Comparison of ENCODE assay signal across 8 cellular contexts in the genomic region with DNA sequence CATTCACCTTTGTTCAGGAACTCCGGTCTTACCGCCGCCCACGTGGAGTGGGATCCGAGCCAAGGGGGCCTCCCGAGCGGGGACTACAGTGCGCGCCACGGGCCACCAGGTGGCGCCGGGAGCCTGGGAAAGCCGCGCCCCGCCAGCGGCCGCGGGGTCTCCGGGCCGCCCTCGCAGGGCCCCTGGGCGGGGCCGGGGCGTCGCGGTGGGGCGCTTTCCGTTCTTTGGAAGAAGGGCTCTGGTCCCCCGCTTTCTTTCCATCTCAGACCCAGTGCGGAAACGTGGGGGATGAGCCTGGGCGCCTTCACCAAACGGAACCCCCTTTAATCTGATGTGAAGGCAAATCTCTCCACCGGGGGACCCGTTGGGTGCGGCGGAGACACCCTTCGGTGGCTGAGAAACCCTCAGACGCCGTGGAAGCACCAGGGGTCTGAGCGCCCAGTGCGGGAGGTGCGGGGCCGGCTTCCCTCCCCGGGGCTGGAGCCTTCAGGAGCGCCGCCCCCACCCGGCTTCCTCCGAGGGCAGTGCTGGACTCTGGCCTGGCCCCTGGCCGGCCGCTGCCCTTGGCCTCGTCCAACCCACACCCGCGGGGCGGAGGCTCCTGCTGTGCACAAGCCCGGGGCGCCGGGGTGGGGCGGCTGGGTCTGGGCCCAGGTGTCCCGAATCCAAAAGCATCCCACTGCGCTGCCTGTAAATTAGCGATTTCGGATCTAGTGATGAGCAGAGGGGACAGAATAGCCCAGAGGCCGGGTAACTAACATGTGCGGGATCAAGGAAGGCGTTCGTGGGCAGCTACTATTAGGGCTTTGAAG.
DNase-seq lines count a peak whose midpoint lies in the region; ATAC-seq and TF ChIP-seq lines count a peak whose summit lies in the region.

No MANE protein-coding gene starts in this region.

- H3K4me3 ChIP-seq in AG04449 (ENCODE audit: low read depth, low read length) = peak overlapping the region; percentile 76

- CTCF ChIA-PET in AG04449 (lab: Yijun Ruan, JAX) = interaction anchor here (0.7 to 3.9 kb wide), 30 partner anchors 10 to 600 kb away, joined by 3 to 79 read pairs (median 4); a partner anchor contains a TSS

- ATAC-seq in GM18520 (IDR thresholded peaks at IDR 0.05; ENCODE audit: unreplicated experiment) (peak; percentile 92), HG03045 (IDR thresholded peaks at IDR 0.05; ENCODE audit: unreplicated experiment) (peak; percentile 94)

- peak; percentile 83 for TF ChIP-seq CTCF in AG04449 (IDR thresholded peaks at IDR 0.05; ENCODE audit: insufficient read depth, low read length, missing control alignments)

- DNase-seq in AG04449 (ENCODE audit: low read depth, low spot score) = no peak
- DNase-seq in NCI-H2196 (lab: John Stamatoyannopoulos, UW; ENCODE audit: unreplicated experiment) = peak; percentile 94
- DNase-seq in activated CD4-positive, CD25-positive, alpha-beta regulatory T cell treated with anti-CD3 and anti-CD28 coated beads, Interleukin-2, amount 50 U/mL, for 72 hours = peak; percentile 85
- DNase-seq in cerebellar nuclear complex (lab: John Stamatoyannopoulos, UW) = peak; percentile 2 to 39
- peak; percentile 73 for DNase-seq in kidney glomerular epithelial cell (lab: John Stamatoyannopoulos, UW)
- peak; percentile 93 for DNase-seq in stimulated activated CD4-positive, alpha-beta T cell treated with anti-CD3 and anti-CD28 coated beads, Interleukin-15, amount 100 ng/mL, for 24 hours

- POLR2A ChIA-PET in AG04449 (lab: Yijun Ruan, JAX) = interaction anchor here (0.8 kb wide), 1 partner anchor 443 kb away, joined by 3 read pairs; no protein-coding TSS in a partner anchor
